ENCODE assay signal across 25 cellular contexts in genomic region chr4:150773729-150774449, GRCh38.
"Had no signal": no experiment of that assay in that cellular context is flagged by ENCODE, and none has a peak within 500 bp of the region (broad histone marks: within the 10 kb centered on the region; RNA-seq: fewer than 3 reads in every experiment).

No MANE protein-coding gene starts in this region.

- H3K9me3 Mint-ChIP-seq: immature natural killer cell; natural killer cell; stimulated activated effector memory CD8-positive, alpha-beta T cell treated with anti-CD3 and anti-CD28 coated beads, Interleukin-12 subunit alpha, Interleukin-12 subunit beta, amount 100 ng/mL, for 72 hours had no signal

- H3K4me1 ChIP-seq: esophagus squamous epithelium, lower lobe of right lung, psoas muscle, sigmoid colon, thyroid gland, vagina had no signal

- H3K27me3 ChIP-seq: esophagus squamous epithelium, ovary, sigmoid colon, stomach, thyroid gland, vagina had no signal

- H3K27ac ChIP-seq: esophagus squamous epithelium, left ventricle myocardium inferior, lower lobe of right lung, ovary, psoas muscle, sigmoid colon, stomach, thyroid gland, vagina had no signal

- H3K36me3 Mint-ChIP-seq: natural killer cell had no signal

- ATAC-seq: left colon; lower lobe of right lung; natural killer cell; psoas muscle; right cardiac atrium; stimulated activated effector memory CD8-positive, alpha-beta T cell treated with anti-CD3 and anti-CD28 coated beads, Interleukin-12 subunit alpha, Interleukin-12 subunit beta, amount 100 ng/mL, for 72 hours had no signal

- H3K36me3 ChIP-seq: left ventricle myocardium inferior, ovary, sigmoid colon, thyroid gland, vagina had no signal

- H3K4me3 Mint-ChIP-seq: immature natural killer cell; natural killer cell; stimulated activated effector memory CD8-positive, alpha-beta T cell treated with anti-CD3 and anti-CD28 coated beads, Interleukin-12 subunit alpha, Interleukin-12 subunit beta, amount 100 ng/mL, for 72 hours had no signal

- DNase-seq: dermis blood vessel endothelial cell; effector memory CD4-positive, alpha-beta T cell; esophagus squamous epithelium; hypothalamus; immature natural killer cell; islet precursor cell; kidney glomerular epithelial cell; left colon; left ventricle myocardium inferior; lower lobe of right lung; natural killer cell; occipital lobe; ovary; posterior cingulate gyrus; psoas muscle; right cardiac atrium; sigmoid colon; stimulated activated CD4-positive, alpha-beta T cell treated with anti-CD3 and anti-CD28 coated beads, Interleukin-2, amount 100 ng/mL, for 24 hours; stimulated activated CD4-positive, alpha-beta T cell treated with anti-CD3 and anti-CD28 coated beads, Interleukin-4, amount 100 ng/mL, for 24 hours; stimulated activated naive CD4-positive, alpha-beta T cell treated with Interleukin-2 at 50 U/mL for 16 hours; stomach; thyroid gland; trophoblast cell had no signal

- H3K4me3 ChIP-seq: esophagus squamous epithelium, left ventricle myocardium inferior, lower lobe of right lung, ovary, psoas muscle, sigmoid colon, stomach, thyroid gland, vagina had no signal

- H3K27ac Mint-ChIP-seq: immature natural killer cell; natural killer cell; stimulated activated effector memory CD8-positive, alpha-beta T cell treated with anti-CD3 and anti-CD28 coated beads, Interleukin-12 subunit alpha, Interleukin-12 subunit beta, amount 100 ng/mL, for 72 hours had no signal
